In the genomic region with DNA sequence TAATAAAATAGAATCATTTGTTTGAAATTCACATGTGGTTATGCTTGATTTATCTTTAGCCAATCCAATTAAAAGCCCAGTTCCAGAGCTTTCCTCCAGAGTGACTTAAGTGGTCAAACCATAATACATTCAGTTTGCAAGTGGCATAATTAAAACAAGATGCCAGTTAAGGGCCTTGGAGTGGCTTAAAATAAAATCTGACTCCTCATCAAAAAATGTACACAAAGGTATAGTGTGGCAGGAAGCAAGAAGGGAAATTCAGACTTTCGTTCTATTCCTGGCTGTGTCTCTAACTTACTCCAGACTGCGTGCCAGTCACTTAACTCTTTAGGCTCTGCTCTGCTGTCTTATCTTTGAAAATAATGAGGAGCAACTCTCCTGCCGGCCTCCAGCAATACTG, we compare ENCODE assay signal across 14 cellular contexts.
DNase-seq lines count a peak whose midpoint lies in the region; ATAC-seq and TF ChIP-seq lines count a peak whose summit lies in the region.
"Had no signal": no experiment of that assay in that cellular context is flagged by ENCODE, and none has a peak within 500 bp of the region (broad histone marks: within the 10 kb centered on the region; RNA-seq: fewer than 3 reads in every experiment).

No MANE protein-coding gene starts in this region.

- no peak overlapping the region for H3K9ac ChIP-seq in MM.1S (ENCODE audit: low read length)

- H3K4me2 ChIP-seq in MM.1S (ENCODE audit: low read depth, low read length), result peak overlapping the region; percentile 58

- no peaks in the 10 kb centered on the region for H3K9me2 ChIP-seq in MM.1S (replicated peaks; ENCODE audit: insufficient read depth, low read length)

- no peak for ATAC-seq in naive thymus-derived CD8-positive, alpha-beta T cell
- ATAC-seq in sciatic nerve, result no peak
- ATAC-seq: left ventricle myocardium superior; right cardiac atrium; stimulated activated naive CD8-positive, alpha-beta T cell treated with anti-CD3 and anti-CD28 coated beads, Interleukin-15, Interleukin-2, amounts not matched to agents 100 U/mL and 50 U/mL, for 24 hours had no signal

- H3K27ac ChIP-seq in MM.1S (ENCODE audit: low read length), result no peak overlapping the region

- no peaks in the 10 kb centered on the region for H3F3A ChIP-seq in MM.1S (ENCODE audit: insufficient read depth, low read length)

- peaks cover 10% of the 10 kb centered on the region for H3K27me3 Mint-ChIP-seq in osteocyte (ENCODE audit: unreplicated experiment)
- peaks cover under 1 to 12% (median 4%) of the 10 kb centered on the region in 5 donors for H3K27me3 Mint-ChIP-seq in naive thymus-derived CD8-positive, alpha-beta T cell

- DNase-seq in DMS79 (lab: John Stamatoyannopoulos, UW) (peak; percentile 89), MM.1S (peak; percentile 63), choroid plexus epithelial cell (ENCODE audit: low read depth) (no peak), osteocyte (ENCODE audit: extremely low spot score, unreplicated experiment) (no peak), sciatic nerve (ENCODE audit: low spot score) (no peak)
- no peak for DNase-seq in naive thymus-derived CD8-positive, alpha-beta T cell
- no peak for DNase-seq in effector CD4-positive, alpha-beta T cell
- DNase-seq: Caco-2; left ventricle myocardium superior; NCI-H1930; NCI-H748 treated with DMSO at 0.1 percent for 48 hours; right cardiac atrium; stimulated activated naive CD8-positive, alpha-beta T cell treated with anti-CD3 and anti-CD28 coated beads, Interleukin-15, Interleukin-2, amounts not matched to agents 100 U/mL and 50 U/mL, for 24 hours had no signal

- H3K36me3 Mint-ChIP-seq in osteocyte (ENCODE audit: unreplicated experiment), result no peaks in the 10 kb centered on the region
- H3K36me3 Mint-ChIP-seq in naive thymus-derived CD8-positive, alpha-beta T cell, result no peaks in the 10 kb centered on the region

- no peaks in the 10 kb centered on the region for H3K79me2 ChIP-seq in MM.1S (ENCODE audit: low read length)

- peak overlapping the region; percentile 0; the same call in 1 of the 2 replicates for H2AFZ ChIP-seq in MM.1S (ENCODE audit: low read length)

- no peaks in the 10 kb centered on the region for H3K9me3 Mint-ChIP-seq in osteocyte (ENCODE audit: unreplicated experiment)
- H3K9me3 Mint-ChIP-seq in naive thymus-derived CD8-positive, alpha-beta T cell, result no peaks in the 10 kb centered on the region
- H3K9me3 Mint-ChIP-seq: nephron had no signal

- TF ChIP-seq CTCF in MM.1S (IDR thresholded peaks at IDR 0.05; ENCODE audit: low read length), result no peak
- TF ChIP-seq CTCF in choroid plexus epithelial cell (conservative IDR thresholded peaks at IDR 0.05; ENCODE audit: low read depth, low read length), result peak; percentile 6
- TF ChIP-seq CTCF in osteocyte (IDR thresholded peaks at IDR 0.05), result no peak

- H3K27me3 ChIP-seq in MM.1S (replicated peaks; ENCODE audit: insufficient read depth, low read length), result no peaks in the 10 kb centered on the region

- H3K4me1 ChIP-seq in MM.1S (ENCODE audit: low read length), result peaks cover 25% of the 10 kb centered on the region

- no peaks in the 10 kb centered on the region for H3K9me3 ChIP-seq in MM.1S (replicated peaks; ENCODE audit: insufficient read depth, low read length)
- H3K9me3 ChIP-seq: Caco-2 had no signal

- H3K36me3 ChIP-seq in MM.1S (replicated peaks; ENCODE audit: insufficient read depth, low read length), result no peaks in the 10 kb centered on the region

- H3K4me1 Mint-ChIP-seq in osteocyte (ENCODE audit: unreplicated experiment), result peaks cover 8% of the 10 kb centered on the region
- no peaks in the 10 kb centered on the region for H3K4me1 Mint-ChIP-seq in naive thymus-derived CD8-positive, alpha-beta T cell

- H3K27ac Mint-ChIP-seq in osteocyte (ENCODE audit: unreplicated experiment), result peak overlapping the region; percentile 25
- H3K27ac Mint-ChIP-seq in naive thymus-derived CD8-positive, alpha-beta T cell, result no peak overlapping the region
- H3K27ac Mint-ChIP-seq: nephron had no signal

- POLR2A ChIA-PET in naive thymus-derived CD8-positive, alpha-beta T cell (lab: Charles Lee), result no interaction called here

- no peaks in the 10 kb centered on the region for H4K20me1 ChIP-seq in MM.1S (ENCODE audit: insufficient read depth, low read length)

- no peak overlapping the region for H3K4me3 Mint-ChIP-seq in osteocyte (ENCODE audit: unreplicated experiment)
- H3K4me3 Mint-ChIP-seq in naive thymus-derived CD8-positive, alpha-beta T cell, result no peak overlapping the region
- H3K4me3 Mint-ChIP-seq: nephron had no signal

- intact Hi-C loops in sciatic nerve (cut with DNase I), result no loop called here

- H3K4me3 ChIP-seq in MM.1S (ENCODE audit: low read length) (no peak overlapping the region), choroid plexus epithelial cell (ENCODE audit: low read depth, low read length) (no peak overlapping the region)

Comparison
In these comparisons a context has a peak if more than half of its experiments do, and no peak if none do; other contexts are left out.
1. DNase-seq: peak in DMS79 (single experiment) and MM.1S (single experiment); none in choroid plexus epithelial cell (single experiment), osteocyte (single experiment), naive thymus-derived CD8-positive, alpha-beta T cell (0 of 10), sciatic nerve (single experiment) and effector CD4-positive, alpha-beta T cell (single experiment).